In the genomic region with DNA sequence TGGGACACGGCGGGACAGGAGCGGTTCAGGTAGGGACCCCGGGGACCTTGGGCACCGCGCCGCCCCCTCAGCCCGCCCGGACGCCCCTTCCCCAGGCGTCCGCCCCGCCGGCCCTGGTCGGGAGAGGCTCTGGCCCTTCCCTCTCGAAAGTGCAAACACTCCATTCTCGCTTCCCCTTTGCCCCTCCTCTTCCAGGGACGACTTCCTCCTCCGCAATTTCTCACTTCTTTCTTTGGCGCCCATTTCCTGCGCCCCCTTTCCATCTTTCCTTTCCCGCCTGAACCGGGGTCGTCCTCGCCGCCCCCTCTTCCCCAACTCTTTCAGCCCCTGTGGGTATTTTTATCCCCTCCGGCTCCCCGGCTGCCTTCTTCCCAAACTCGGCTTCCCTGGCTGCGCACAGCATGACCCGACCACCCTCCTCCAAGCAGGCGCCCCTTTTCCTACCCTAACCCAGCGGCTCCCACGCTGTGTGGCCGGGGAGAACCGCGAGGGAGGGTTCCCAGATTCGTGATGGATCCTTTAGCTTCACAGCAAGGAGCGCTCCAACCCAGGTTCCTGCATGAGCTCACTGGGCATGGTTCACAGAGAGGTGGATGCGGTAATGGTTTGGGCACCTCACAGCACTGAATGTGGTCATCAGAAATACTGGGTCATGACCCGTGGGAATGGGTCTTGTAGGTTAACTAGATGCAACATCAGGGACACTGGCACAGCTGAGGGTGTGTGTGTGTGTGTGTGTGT, we compare ENCODE assay signal across 7 cellular contexts. TPM values are rescaled to one million over a fixed set of nuclear protein-coding genes. Genes with fewer than 3 reads are reported as not detected.
A peak's percentile ranks its signal among the peaks of the same experiment; 100 is the strongest.
DNase-seq lines count a peak whose midpoint lies in the region; FAIRE-seq and TF ChIP-seq lines count a peak whose summit lies in the region.

No MANE protein-coding gene starts in this region.

- H3K27ac Mint-ChIP-seq in activated T-helper 2 cell treated with anti-CD3 and anti-CD28 coated beads, Interferon-gamma antibody, Interleukin-2, Interleukin-4, amounts not matched to agents 10 μg/mL and 5 μg/mL and 100 μg/mL, durations not matched to agents 14 hours and 24 hours and 36 hours, result no peak overlapping the region

- CTCF ChIA-PET in HEK293 (lab: Yijun Ruan, JAX), result interaction anchor here (1.2 to 1.4 kb wide), 2 partner anchors 13 to 40 kb away, joined by 3 to 4 read pairs; no protein-coding TSS in a partner anchor

- no peaks in the 10 kb centered on the region for H3K9me3 Mint-ChIP-seq in activated T-helper 2 cell treated with anti-CD3 and anti-CD28 coated beads, Interferon-gamma antibody, Interleukin-2, Interleukin-4, amounts not matched to agents 10 μg/mL and 5 μg/mL and 100 μg/mL, durations not matched to agents 14 hours and 24 hours and 36 hours

- H3K4me2 ChIP-seq in hepatocyte, result peak overlapping the region; percentile 98

- WGBS in hepatocyte (ENCODE audit: low lambda C conversion rate, missing lambda C conversion rate), result 2% methylated on average over 28 of the region's 41 CpGs
- 1% methylated on average over 41 of the region's 41 CpGs for WGBS in sigmoid colon, 2 donors

- TF ChIP-seq EP300 in sigmoid colon (IDR thresholded peaks at IDR 0.05), result no peak

- no peaks in the 10 kb centered on the region for H3K79me2 ChIP-seq in hepatocyte

- no peaks in the 10 kb centered on the region for H3K36me3 ChIP-seq in HEK293 (ENCODE audit: control insufficient read depth in 2 of 2, insufficient read depth in 1 of 2, low read length in 2 of 2)
- no peaks in the 10 kb centered on the region for H3K36me3 ChIP-seq in hepatocyte (replicated peaks; ENCODE audit: insufficient read depth, low read depth)
- H3K36me3 ChIP-seq in sigmoid colon, result no peaks in the 10 kb centered on the region

- H3K4me3 ChIP-seq in HEK293 (ENCODE audit: low read depth, low read length) (peak overlapping the region; percentile 52), hepatocyte (peak overlapping the region; percentile 64), sigmoid colon (peak overlapping the region in 3 of 4 donors; percentile 30 to 49 (median 41))

- FAIRE-seq in GM12892 (lab: Jason Lieb, UNC), result peak; percentile 14

- DNase-seq in GM12892 (ENCODE audit: insufficient read length) (no peak), NCI-H2107 treated with DMSO at 0.1 percent for 48 hours (lab: John Stamatoyannopoulos, UW; ENCODE audit: unreplicated experiment) (peak; percentile 15), hepatocyte (ENCODE audit: low spot score) (peak; percentile 7), sigmoid colon (no peak)
- no peak for DNase-seq in activated T-helper 2 cell treated with anti-CD3 and anti-CD28 coated beads, Interferon-gamma antibody, Interleukin-2, Interleukin-4, amounts not matched to agents 10 μg/mL and 5 μg/mL and 100 μg/mL, durations not matched to agents 14 hours and 24 hours and 36 hours (ENCODE audit: low spot score)
- no peak for DNase-seq in stimulated activated CD4-positive, alpha-beta T cell treated with anti-CD3 and anti-CD28 coated beads, Interleukin-2, amount 100 ng/mL, for 48 hours

- H2AFZ ChIP-seq in hepatocyte, result peak overlapping the region; percentile 93

- no peak overlapping the region; the same call in 1 of the 2 replicates for H3K27ac ChIP-seq in HEK293 (ENCODE audit: extremely low read depth, low read depth, low read length)
- no peak overlapping the region for H3K27ac ChIP-seq in hepatocyte
- peak overlapping the region in 2 of 4 donors; percentile 32 to 34 for H3K27ac ChIP-seq in sigmoid colon

- no peaks in the 10 kb centered on the region for H3K4me1 ChIP-seq in HEK293 (ENCODE audit: control insufficient read depth, insufficient read depth, low read length)
- H3K4me1 ChIP-seq in hepatocyte (ENCODE audit: insufficient read depth), result peaks cover 6% of the 10 kb centered on the region
- H3K4me1 ChIP-seq in sigmoid colon, result peaks cover 0 to 15% (median 12%) of the 10 kb centered on the region in 4 donors

- no peaks in the 10 kb centered on the region for H3K36me3 Mint-ChIP-seq in activated T-helper 2 cell treated with anti-CD3 and anti-CD28 coated beads, Interferon-gamma antibody, Interleukin-2, Interleukin-4, amounts not matched to agents 10 μg/mL and 5 μg/mL and 100 μg/mL, durations not matched to agents 14 hours and 24 hours and 36 hours (ENCODE audit: low read depth)

- peaks cover 12% of the 10 kb centered on the region for H3K27me3 ChIP-seq in hepatocyte
- H3K27me3 ChIP-seq in sigmoid colon, result peaks cover 7 to 57% (median 27%) of the 10 kb centered on the region in 3 donors

- TF ChIP-seq POLR2A in GM12892 (IDR thresholded peaks at IDR 0.05; ENCODE audit: low read depth, low read length) (no peak), sigmoid colon (IDR thresholded peaks at IDR 0.05) (no peak)

- H3K4me3 Mint-ChIP-seq in activated T-helper 2 cell treated with anti-CD3 and anti-CD28 coated beads, Interferon-gamma antibody, Interleukin-2, Interleukin-4, amounts not matched to agents 10 μg/mL and 5 μg/mL and 100 μg/mL, durations not matched to agents 14 hours and 24 hours and 36 hours (ENCODE audit: low read depth), result peak overlapping the region; percentile 71

- no peak for TF ChIP-seq CTCF in HEK293 (tag by site-specific recombination; IDR thresholded peaks at IDR 0.05)
- TF ChIP-seq CTCF in hepatocyte (IDR thresholded peaks at IDR 0.05; ENCODE audit: poor library complexity), result no peak
- TF ChIP-seq CTCF in sigmoid colon (IDR thresholded peaks at IDR 0.05), result no peak

- peaks cover 31% of the 10 kb centered on the region for H3K27me3 Mint-ChIP-seq in activated T-helper 2 cell treated with anti-CD3 and anti-CD28 coated beads, Interferon-gamma antibody, Interleukin-2, Interleukin-4, amounts not matched to agents 10 μg/mL and 5 μg/mL and 100 μg/mL, durations not matched to agents 14 hours and 24 hours and 36 hours (ENCODE audit: low read depth)

- no peaks in the 10 kb centered on the region for H4K20me1 ChIP-seq in hepatocyte (ENCODE audit: insufficient read depth, poor library complexity, severe bottlenecking)

- H3K9me2 ChIP-seq in hepatocyte (replicated peaks; ENCODE audit: insufficient read depth), result no peaks in the 10 kb centered on the region

- H3K4me1 Mint-ChIP-seq in activated T-helper 2 cell treated with anti-CD3 and anti-CD28 coated beads, Interferon-gamma antibody, Interleukin-2, Interleukin-4, amounts not matched to agents 10 μg/mL and 5 μg/mL and 100 μg/mL, durations not matched to agents 14 hours and 24 hours and 36 hours (ENCODE audit: low read depth), result peaks cover 8% of the 10 kb centered on the region

- intact Hi-C loops in activated T-helper 2 cell treated with anti-CD3 and anti-CD28 coated beads, Interferon-gamma antibody, Interleukin-2, Interleukin-4, amounts not matched to agents 10 μg/mL and 5 μg/mL and 100 μg/mL, durations not matched to agents 14 hours and 24 hours and 36 hours (cut with micrococcal nuclease), result loop anchor here (1.0 kb wide), 2 partner anchors 70 to 89 kb away; no protein-coding TSS in a partner anchor
- intact Hi-C loops in sigmoid colon (cut with DNase I), result no loop called here

- H3K9me3 ChIP-seq in HEK293 (ENCODE audit: control insufficient read depth, insufficient read depth, low read depth, low read length) (no peaks in the 10 kb centered on the region), hepatocyte (ENCODE audit: low read depth) (no peaks in the 10 kb centered on the region), sigmoid colon (no peaks in the 10 kb centered on the region)

- POLR2A ChIA-PET in HEK293 (lab: Yijun Ruan, JAX), result interaction anchor here (0.7 kb wide), 1 partner anchor 122 kb away, joined by 3 read pairs; no protein-coding TSS in a partner anchor

TF ChIP-seq in HEK293, 187 proteins besides CTCF, POLR2A, EP300 and RAD21 (continues in another document):
- TF ChIP-seq ZNF239 (tag by site-specific recombination; IDR thresholded peaks at IDR 0.05) (no peak), ZNF112 (tag by site-specific recombination; IDR thresholded peaks at IDR 0.05) (no peak), ZNF23 (tag by site-specific recombination; IDR thresholded peaks at IDR 0.05; ENCODE audit: borderline replicate concordance) (no peak)
- TF ChIP-seq, protein P1, sequence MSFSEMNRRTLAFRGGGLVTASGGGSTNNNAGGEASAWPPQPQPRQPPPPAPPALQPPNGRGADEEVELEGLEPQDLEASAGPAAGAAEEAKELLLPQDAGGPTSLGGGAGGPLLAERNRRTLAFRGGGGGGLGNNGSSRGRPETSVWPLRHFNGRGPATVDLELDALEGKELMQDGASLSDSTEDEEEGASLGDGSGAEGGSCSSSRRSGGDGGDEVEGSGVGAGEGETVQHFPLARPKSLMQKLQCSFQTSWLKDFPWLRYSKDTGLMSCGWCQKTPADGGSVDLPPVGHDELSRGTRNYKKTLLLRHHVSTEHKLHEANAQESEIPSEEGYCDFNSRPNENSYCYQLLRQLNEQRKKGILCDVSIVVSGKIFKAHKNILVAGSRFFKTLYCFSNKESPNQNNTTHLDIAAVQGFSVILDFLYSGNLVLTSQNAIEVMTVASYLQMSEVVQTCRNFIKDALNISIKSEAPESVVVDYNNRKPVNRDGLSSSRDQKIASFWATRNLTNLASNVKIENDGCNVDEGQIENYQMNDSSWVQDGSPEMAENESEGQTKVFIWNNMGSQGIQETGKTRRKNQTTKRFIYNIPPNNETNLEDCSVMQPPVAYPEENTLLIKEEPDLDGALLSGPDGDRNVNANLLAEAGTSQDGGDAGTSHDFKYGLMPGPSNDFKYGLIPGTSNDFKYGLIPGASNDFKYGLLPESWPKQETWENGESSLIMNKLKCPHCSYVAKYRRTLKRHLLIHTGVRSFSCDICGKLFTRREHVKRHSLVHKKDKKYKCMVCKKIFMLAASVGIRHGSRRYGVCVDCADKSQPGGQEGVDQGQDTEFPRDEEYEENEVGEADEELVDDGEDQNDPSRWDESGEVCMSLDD (tag by site-specific recombination; IDR thresholded peaks at IDR 0.05), result peak; percentile 56; the same call in 1 of the 2 replicates
- TF ChIP-seq, protein P2, sequence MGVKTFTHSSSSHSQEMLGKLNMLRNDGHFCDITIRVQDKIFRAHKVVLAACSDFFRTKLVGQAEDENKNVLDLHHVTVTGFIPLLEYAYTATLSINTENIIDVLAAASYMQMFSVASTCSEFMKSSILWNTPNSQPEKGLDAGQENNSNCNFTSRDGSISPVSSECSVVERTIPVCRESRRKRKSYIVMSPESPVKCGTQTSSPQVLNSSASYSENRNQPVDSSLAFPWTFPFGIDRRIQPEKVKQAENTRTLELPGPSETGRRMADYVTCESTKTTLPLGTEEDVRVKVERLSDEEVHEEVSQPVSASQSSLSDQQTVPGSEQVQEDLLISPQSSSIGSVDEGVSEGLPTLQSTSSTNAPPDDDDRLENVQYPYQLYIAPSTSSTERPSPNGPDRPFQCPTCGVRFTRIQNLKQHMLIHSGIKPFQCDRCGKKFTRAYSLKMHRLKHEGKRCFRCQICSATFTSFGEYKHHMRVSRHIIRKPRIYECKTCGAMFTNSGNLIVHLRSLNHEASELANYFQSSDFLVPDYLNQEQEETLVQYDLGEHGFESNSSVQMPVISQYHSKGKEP (tag by site-specific recombination; IDR thresholded peaks at IDR 0.05), result no peak

RNA-seq across cellular contexts. Expression of a gene that starts 0.7 kb away (rescaled TPM):
- polyA plus RNA-seq in GM12892 (2012; ENCODE audit: missing spikeins), result 2.8 TPM
- total RNA-seq in activated T-helper 2 cell treated with anti-CD3 and anti-CD28 coated beads, Interferon-gamma antibody, Interleukin-2, Interleukin-4, amounts not matched to agents 10 μg/mL and 5 μg/mL and 100 μg/mL, durations not matched to agents 14 hours and 24 hours and 36 hours, result not detected in 2 replicates
- 0.43 and 1.6 TPM in 2 replicates for total RNA-seq in hepatocyte
- polyA plus RNA-seq in hepatocyte, result not detected in 2 replicates
- 1 to 10 TPM in 2 of 4 donors, under 1 TPM in 2; 0.55 to 1.8 (median 0.86) TPM for total RNA-seq in sigmoid colon
- under 1 TPM in 2 of 3 donors, not detected in 1; 0.92 to 0.99 TPM for polyA plus RNA-seq in sigmoid colon

Comparison
In these comparisons a context has a peak if more than half of its experiments do, and no peak if none do; other contexts are left out.
1. DNase-seq: peak in NCI-H2107 treated with DMSO at 0.1 percent for 48 hours (single experiment) and hepatocyte (single experiment); none in GM12892 (single experiment), activated T-helper 2 cell treated with anti-CD3 and anti-CD28 coated beads, Interferon-gamma antibody, Interleukin-2, Interleukin-4, amounts not matched to agents 10 μg/mL and 5 μg/mL and 100 μg/mL, durations not matched to agents 14 hours and 24 hours and 36 hours (single experiment), sigmoid colon (single experiment) and stimulated activated CD4-positive, alpha-beta T cell treated with anti-CD3 and anti-CD28 coated beads, Interleukin-2, amount 100 ng/mL, for 48 hours (0 of 2).
2. Peak in every context shown above with its lines, with median percentiles within 50 percentile points of each other: H3K4me3 ChIP-seq.